8 cellular contexts compared by ENCODE assay signal in genomic region chr6:36885461-36886401, GRCh38. TPM values are rescaled to one million over a fixed set of nuclear protein-coding genes. Genes with fewer than 3 reads are reported as not detected.
A peak's percentile ranks its signal among the peaks of the same experiment; 100 is the strongest.
DNase-seq lines count a peak whose midpoint lies in the region; ATAC-seq, FAIRE-seq and TF ChIP-seq lines count a peak whose summit lies in the region.

TSS of gene C6orf89 (plus strand) at chr6:36885952. CDS start at chr6:36899445, 13,493 bp downstream.

- peaks cover 41% of the 10 kb centered on the region for H3K79me2 ChIP-seq in Loucy (ENCODE audit: insufficient read depth, low read length)

- H3K4me3 Mint-ChIP-seq in natural killer cell treated with Interleukin-12 subunit alpha and Interleukin-12 subunit beta and Interleukin-15 and Interleukin-18, amount 100 ng/mL, for 72 hours = peak within 1 kb of the TSS; percentile 89

- H3K36me3 ChIP-seq in H7 (replicated peaks; ENCODE audit: control insufficient read depth, insufficient read depth, low read length) (no peaks in the 10 kb centered on the region), Loucy (ENCODE audit: insufficient read depth, low read length) (no peaks in the 10 kb centered on the region)

- H3K27me3 Mint-ChIP-seq in natural killer cell treated with Interleukin-12 subunit alpha and Interleukin-12 subunit beta and Interleukin-15 and Interleukin-18, amount 100 ng/mL, for 72 hours = no peaks in the 10 kb centered on the region

- H3K4me3 ChIP-seq in H7 (ENCODE audit: insufficient read depth, low read depth, low read length) = peak within 1 kb of the TSS; percentile 76
- H3K4me3 ChIP-seq in Loucy (ENCODE audit: low read length, poor library complexity, severe bottlenecking) = peak within 1 kb of the TSS; percentile 94

- peak within 1 kb of the TSS; percentile 98 for H3K4me2 ChIP-seq in Loucy (ENCODE audit: low read depth, low read length, poor library complexity, severe bottlenecking)

- H4K20me1 ChIP-seq in Loucy (ENCODE audit: insufficient read depth, low read length, poor library complexity, severe bottlenecking) = no peaks in the 10 kb centered on the region

- H3K9me2 ChIP-seq in Loucy (replicated peaks; ENCODE audit: low read depth, low read length) = no peaks in the 10 kb centered on the region

- peak within 1 kb of the TSS; percentile 94 for H2AFZ ChIP-seq in Loucy (ENCODE audit: low read length)

- ATAC-seq in natural killer cell treated with Interleukin-12 subunit alpha and Interleukin-12 subunit beta and Interleukin-15 and Interleukin-18, amount 100 ng/mL, for 72 hours = peak; percentile 100
- ATAC-seq in stimulated activated naive CD8-positive, alpha-beta T cell treated with anti-CD3 and anti-CD28 coated beads, Interleukin-15, Interleukin-2, amounts not matched to agents 100 U/mL and 50 U/mL, for 24 hours = peak; percentile 100

- peak within 1 kb of the TSS; percentile 93 to 98 for H3K27ac Mint-ChIP-seq in natural killer cell treated with Interleukin-12 subunit alpha and Interleukin-12 subunit beta and Interleukin-15 and Interleukin-18, amount 100 ng/mL, for 72 hours

- H3K9me3 Mint-ChIP-seq in natural killer cell treated with Interleukin-12 subunit alpha and Interleukin-12 subunit beta and Interleukin-15 and Interleukin-18, amount 100 ng/mL, for 72 hours = no peaks in the 10 kb centered on the region

- no peaks in the 10 kb centered on the region for H3K9me3 ChIP-seq in Loucy (ENCODE audit: insufficient read depth, low read depth, low read length)

- H3K4me1 Mint-ChIP-seq in natural killer cell treated with Interleukin-12 subunit alpha and Interleukin-12 subunit beta and Interleukin-15 and Interleukin-18, amount 100 ng/mL, for 72 hours (ENCODE audit: low read depth in 2 of 2) = peaks cover 20 to 32% of the 10 kb centered on the region in 2 donors

- FAIRE-seq in G401.6 (lab: Jason Lieb, UNC) = peak; percentile 96

- peak; percentile 78 for TF ChIP-seq CTCF in Loucy (conservative IDR thresholded peaks at IDR 0.05; ENCODE audit: low read length)

- peak; percentile 82 for TF ChIP-seq POLR2A in Raji (IDR thresholded peaks at IDR 0.05; ENCODE audit: insufficient read depth, low read depth, low read length)

- H3K27me3 ChIP-seq in H7 (ENCODE audit: control insufficient read depth, insufficient read depth, low read length) (no peaks in the 10 kb centered on the region), Loucy (ENCODE audit: insufficient read depth, low read length, poor library complexity, severe bottlenecking) (no peaks in the 10 kb centered on the region)

- 0 out of 2 replicates have a peak, but pooled peaks cover 3% of the 10 kb centered on the region for H3F3A ChIP-seq in Loucy (ENCODE audit: low read depth)

- peak within 1 kb of the TSS; percentile 88 for H3K9ac ChIP-seq in Loucy (ENCODE audit: low read depth, low read length, poor library complexity, severe bottlenecking)

- H3K4me1 ChIP-seq in Loucy (ENCODE audit: insufficient read depth, low read length, poor library complexity, severe bottlenecking) = peaks cover 47% of the 10 kb centered on the region

- H3K36me3 Mint-ChIP-seq in natural killer cell treated with Interleukin-12 subunit alpha and Interleukin-12 subunit beta and Interleukin-15 and Interleukin-18, amount 100 ng/mL, for 72 hours = no peaks in the 10 kb centered on the region

- DNase-seq in H7 (peak; percentile 90), fibroblast of peridontal ligament (ENCODE audit: extremely low read depth) (peak; percentile 97)
- peak; percentile 96 for DNase-seq in activated T-helper 9 cell treated with anti-CD3 and anti-CD28 coated beads, Interleukin-2, amount 50 U/mL, for 16 hours (ENCODE audit: low read depth)
- DNase-seq in natural killer cell treated with Interleukin-12 subunit alpha and Interleukin-12 subunit beta and Interleukin-15 and Interleukin-18, amount 100 ng/mL, for 72 hours (ENCODE audit: low spot score) = peak; percentile 98
- peak; percentile 96 for DNase-seq in stimulated activated naive CD8-positive, alpha-beta T cell treated with anti-CD3 and anti-CD28 coated beads, Interleukin-15, Interleukin-2, amounts not matched to agents 100 U/mL and 50 U/mL, for 24 hours

RNA-seq across cellular contexts. Expression of gene C6orf89, which starts in this region (rescaled TPM):
- total RNA-seq in H7 (2014; rRNA removed; shearing (Covaris generic)) = 15.6 and 19.9 TPM in 2 replicates
- total RNA-seq in natural killer cell treated with Interleukin-12 subunit alpha and Interleukin-12 subunit beta and Interleukin-15 and Interleukin-18, amount 100 ng/mL, for 72 hours = 10 to 100 TPM; 40.4 to 44.4 TPM

Comparison
In these comparisons a context has a peak if more than half of its experiments do, and no peak if none do; other contexts are left out.
1. Peak in every context shown above with its lines: DNase-seq, ATAC-seq and H3K4me3 ChIP-seq.